8 cellular contexts compared by ENCODE assay signal in the genomic region with DNA sequence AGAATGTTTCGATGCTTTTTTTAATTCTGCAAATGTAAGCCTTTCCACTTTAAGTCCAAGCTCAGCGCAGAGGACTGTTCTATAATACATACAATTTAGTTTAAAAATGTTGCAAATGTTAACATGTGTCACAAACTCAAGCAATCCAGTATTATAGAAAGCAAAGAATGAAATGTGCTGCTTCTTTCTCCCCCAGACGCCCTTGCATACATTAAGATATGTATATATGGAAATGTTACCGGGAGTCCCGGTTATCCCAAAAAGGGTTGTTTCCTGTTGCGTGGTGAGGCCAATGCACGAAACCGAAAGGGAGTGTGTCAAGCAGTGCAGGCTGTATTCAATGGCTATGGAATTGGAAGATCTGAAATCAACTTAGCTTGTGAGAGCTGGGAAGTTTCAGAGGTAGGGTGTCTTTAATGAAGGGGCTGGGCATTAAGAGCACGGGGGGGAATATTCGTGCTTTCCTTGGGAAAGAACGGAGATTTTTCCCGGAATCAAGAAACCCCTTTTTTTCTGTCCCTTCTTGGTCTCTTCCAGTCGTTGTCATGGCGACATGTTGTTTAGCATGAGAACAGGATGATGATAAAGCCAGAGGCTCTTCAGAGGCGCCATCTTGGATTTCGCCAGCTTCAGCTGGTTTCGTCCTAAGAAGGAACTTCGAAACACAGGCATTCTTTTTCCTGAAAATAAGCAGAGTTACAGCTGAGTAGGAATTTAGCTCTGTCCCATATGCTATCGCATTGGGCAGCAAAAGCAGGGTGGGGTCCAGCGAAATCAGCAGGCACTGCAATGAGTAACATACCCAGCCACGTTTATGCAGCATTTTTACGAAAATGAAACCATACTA. TPM values are rescaled to one million over a fixed set of nuclear protein-coding genes. Genes with fewer than 3 reads are reported as not detected.
A peak's percentile ranks its signal among the peaks of the same experiment; 100 is the strongest.
DNase-seq lines count a peak whose midpoint lies in the region; ATAC-seq and TF ChIP-seq lines count a peak whose summit lies in the region.

No MANE protein-coding gene starts in this region.

- peak overlapping the region; percentile 66 for H3K4me3 ChIP-seq in kidney epithelial cell (ENCODE audit: low read depth, low read length)

- peak overlapping the region; percentile 81 for H3K4me3 Mint-ChIP-seq in chondrocyte (ENCODE audit: unreplicated experiment)

- peak overlapping the region; percentile 98 for H3K27ac Mint-ChIP-seq in chondrocyte (ENCODE audit: unreplicated experiment)

- no peaks in the 10 kb centered on the region for H3K27me3 ChIP-seq in kidney epithelial cell (ENCODE audit: control insufficient read depth, insufficient read depth, low read length)

- TF ChIP-seq CTCF in chondrocyte (IDR thresholded peaks at IDR 0.05) = peak; percentile 15
- TF ChIP-seq CTCF in kidney epithelial cell (IDR thresholded peaks at IDR 0.05; ENCODE audit: insufficient read depth, low read length, poor library complexity, severe bottlenecking) = no peak

- no peaks in the 10 kb centered on the region for H3K27me3 Mint-ChIP-seq in chondrocyte (ENCODE audit: low read depth)

- H3K36me3 ChIP-seq in kidney epithelial cell (ENCODE audit: control insufficient read depth, insufficient read depth, low read length) = no peaks in the 10 kb centered on the region

- peak; percentile 71 for TF ChIP-seq POLR2A in GM19099 (IDR thresholded peaks at IDR 0.05; ENCODE audit: extremely low read depth, insufficient read length, low read depth)

- DNase-seq in AML-193 (lab: John Stamatoyannopoulos, UW) (peak; percentile 98 to 99), NCI-H510A (lab: John Stamatoyannopoulos, UW) (peak; percentile 84), chondrocyte (ENCODE audit: low spot score) (no peak), kidney epithelial cell (ENCODE audit: low read depth) (peak; percentile 91)
- peak; percentile 54 for DNase-seq in activated CD4-positive, alpha-beta T cell treated with anti-CD3 and anti-CD28 coated beads for 1 hour
- DNase-seq in stimulated activated CD4-positive, alpha-beta T cell treated with anti-CD3 and anti-CD28 coated beads, Interleukin-15, amount 100 ng/mL, for 24 hours = peak; percentile 81

- H3K9me3 Mint-ChIP-seq in chondrocyte (ENCODE audit: low read depth) = no peaks in the 10 kb centered on the region

- ATAC-seq in HG03378 (IDR thresholded peaks at IDR 0.05; ENCODE audit: unreplicated experiment) = peak; percentile 72

- peaks cover 34% of the 10 kb centered on the region for H3K4me1 Mint-ChIP-seq in chondrocyte (ENCODE audit: low read depth)

- H3K36me3 Mint-ChIP-seq in chondrocyte (ENCODE audit: low read depth) = no peaks in the 10 kb centered on the region

RNA-seq across cellular contexts. Expression of a gene that starts 10.1 kb away (rescaled TPM):
- total RNA-seq in chondrocyte (34.4 to 40.7 TPM (median 35.1 TPM) in 3 replicates), kidney epithelial cell (10.7 and 19.2 TPM in 2 replicates)

RNA-seq across cellular contexts. Expression of a gene that starts 18.2 kb away (rescaled TPM):
- total RNA-seq in chondrocyte (74.0 to 98.0 TPM (median 97.3 TPM) in 3 replicates), kidney epithelial cell (101 and 139 TPM in 2 replicates)
